Comparison of ENCODE assay signal across 2 cellular contexts in the genomic region with DNA sequence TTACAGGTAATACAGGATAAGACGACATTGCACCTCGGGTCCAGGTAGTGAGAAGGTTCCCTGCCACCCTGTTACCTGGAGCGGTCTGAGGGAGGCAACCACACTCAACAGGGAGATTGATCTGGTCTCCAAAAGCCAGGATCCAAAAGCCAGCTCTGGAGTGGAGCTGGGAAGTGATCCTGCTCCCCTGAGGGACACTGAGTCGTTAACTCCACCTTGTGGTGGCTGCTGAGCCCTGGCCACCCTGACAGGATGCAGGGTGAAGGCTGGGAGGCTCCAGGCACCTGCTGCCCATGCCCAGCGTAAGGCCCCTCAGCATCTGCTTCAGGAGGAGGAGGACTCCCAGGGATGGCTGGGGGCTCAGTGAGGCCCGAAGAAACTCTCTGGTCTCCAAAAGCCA.
TF ChIP-seq lines count a peak whose summit lies in the region.

No MANE protein-coding gene starts in this region.

TF ChIP-seq in A549, 52 proteins besides CTCF, POLR2A, EP300 and RAD21:
- no peak for TF ChIP-seq CHD4 (IDR thresholded peaks at IDR 0.05; ENCODE audit: borderline replicate concordance)
- no peak for TF ChIP-seq HOXB13 (CRISPR knock-in tag; IDR thresholded peaks at IDR 0.05; ENCODE audit: low read depth)
- no peak for TF ChIP-seq ZC3H11A (IDR thresholded peaks at IDR 0.05)

TF ChIP-seq in HCT116, 20 proteins besides CTCF, POLR2A, EP300 and RAD21 (continued from another document):
- TF ChIP-seq ZNF274 (IDR thresholded peaks at IDR 0.05; ENCODE audit: low read depth, low read length) (no peak), SRF (IDR thresholded peaks at IDR 0.05; ENCODE audit: low read depth) (no peak), CBX3 (IDR thresholded peaks at IDR 0.05; ENCODE audit: low read depth) (no peak), POLR2AphosphoS5 (IDR thresholded peaks at IDR 0.05; ENCODE audit: low read depth, low read length) (no peak), ELF1 (IDR thresholded peaks at IDR 0.05; ENCODE audit: borderline replicate concordance, low read depth) (no peak), TCF7L2 (IDR thresholded peaks at IDR 0.05; ENCODE audit: borderline replicate concordance, extremely low read depth, insufficient read depth, insufficient read length) (no peak)
- TF ChIP-seq, protein P1, sequence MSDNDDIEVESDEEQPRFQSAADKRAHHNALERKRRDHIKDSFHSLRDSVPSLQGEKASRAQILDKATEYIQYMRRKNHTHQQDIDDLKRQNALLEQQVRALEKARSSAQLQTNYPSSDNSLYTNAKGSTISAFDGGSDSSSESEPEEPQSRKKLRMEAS (IDR thresholded peaks at IDR 0.05), result no peak
TF ChIP-seq in HCT116: peak in this region for 0.
